13 cellular contexts compared by ENCODE assay signal in genomic region chr5:149939572-149939971, GRCh38. TPM values are rescaled to one million over a fixed set of nuclear protein-coding genes. Genes with fewer than 3 reads are reported as not detected.
DNase-seq lines count a peak whose midpoint lies in the region; ATAC-seq and TF ChIP-seq lines count a peak whose summit lies in the region.
"Had no signal": no experiment of that assay in that cellular context is flagged by ENCODE, and none has a peak within 500 bp of the region (broad histone marks: within the 10 kb centered on the region; RNA-seq: fewer than 3 reads in every experiment).

No MANE protein-coding gene starts in this region.

- H4K20me1 ChIP-seq in KMS-11 (ENCODE audit: insufficient read depth): no peaks in the 10 kb centered on the region
- H4K20me1 ChIP-seq: BLaER1 had no signal

- ATAC-seq in left colon: peak; percentile 65
- no peak for ATAC-seq in GM21381 (IDR thresholded peaks at IDR 0.05; ENCODE audit: unreplicated experiment)

- no peak overlapping the region for H3K27ac ChIP-seq in KMS-11
- H3K27ac ChIP-seq: BLaER1 had no signal

- DNase-seq in ACHN (peak; percentile 68), adipocyte (ENCODE audit: low read depth) (peak; percentile 19), left colon (no peak), DMS114 treated with DMSO at 0.1 percent for 48 hours (lab: John Stamatoyannopoulos, UW; ENCODE audit: unreplicated experiment) (no peak), T-helper 2 cell (no peak)
- no peak for DNase-seq in stimulated activated CD4-positive, alpha-beta T cell treated with anti-CD3 and anti-CD28 coated beads, Interleukin-2, amount 100 ng/mL, for 48 hours
- DNase-seq: activated CD4-positive, CD25-positive, alpha-beta regulatory T cell; activated gamma-delta T cell treated with Interleukin-2 at 50 U/mL for 16 hours; NCI-H1048; stimulated activated CD4-positive, alpha-beta T cell treated with anti-CD3 and anti-CD28 coated beads, Interleukin-12 subunit alpha, Interleukin-12 subunit beta, amount 100 ng/mL, for 4 hours had no signal

- H3K4me2 ChIP-seq in KMS-11: peak overlapping the region; percentile 37; the same call in 1 of the 2 replicates
- H3K4me2 ChIP-seq: BLaER1 had no signal

- intact Hi-C loops in left colon (cut with DNase I, micrococcal nuclease): no loop called here

- TF ChIP-seq CTCF in KMS-11 (conservative IDR thresholded peaks at IDR 0.05; ENCODE audit: low read depth, low read length): no peak

- H3K4me1 ChIP-seq in KMS-11 (ENCODE audit: low read depth, poor library complexity, severe bottlenecking): peaks cover 17% of the 10 kb centered on the region
- peaks cover 25% of the 10 kb centered on the region for H3K4me1 ChIP-seq in adipocyte (ENCODE audit: control insufficient read depth, insufficient read depth, low read length)

- H2AFZ ChIP-seq in KMS-11 (ENCODE audit: low read depth): no peak overlapping the region

- in situ Hi-C loops in ACHN (cut with HindIII; ENCODE audit: low pct_ligation_motif_present, low pct_unique_long_range_greater_than_20kb, low sequenced_read_pairs): no loop called here

- no peaks in the 10 kb centered on the region for H3K27me3 ChIP-seq in KMS-11 (ENCODE audit: insufficient read depth, low read depth)
- peaks cover 17% of the 10 kb centered on the region for H3K27me3 ChIP-seq in adipocyte (replicated peaks; ENCODE audit: control insufficient read depth, insufficient read depth, low read length)
- H3K27me3 ChIP-seq: BLaER1 had no signal

- no peaks in the 10 kb centered on the region for H3K79me2 ChIP-seq in KMS-11 (ENCODE audit: insufficient read depth, low read depth)

- H3K36me3 ChIP-seq in KMS-11 (ENCODE audit: insufficient read depth) (no peaks in the 10 kb centered on the region), adipocyte (ENCODE audit: control insufficient read depth, insufficient read depth, low read length, severe bottlenecking) (no peaks in the 10 kb centered on the region)
- H3K36me3 ChIP-seq: BLaER1 had no signal

- H3K9me3 ChIP-seq in adipocyte (ENCODE audit: control insufficient read depth, low read length): no peaks in the 10 kb centered on the region
- H3K9me3 ChIP-seq: BLaER1 had no signal

- H3K4me3 ChIP-seq in KMS-11 (IDR thresholded peaks at IDR 0.05; ENCODE audit: insufficient read depth, low read depth, low read length) (no peak overlapping the region), adipocyte (ENCODE audit: low read length) (no peak overlapping the region)
- H3K4me3 ChIP-seq: BLaER1 had no signal

- H3K9ac ChIP-seq in KMS-11: no peak overlapping the region
- H3K9ac ChIP-seq in adipocyte (ENCODE audit: low read length): no peak overlapping the region
- H3K9ac ChIP-seq: BLaER1 had no signal

RNA-seq across cellular contexts. Expression of gene PDE6A, which starts 5.0 kb away (rescaled TPM):
- 1 to 10 TPM; 4.2 to 4.7 TPM for total RNA-seq in left colon

RNA-seq across cellular contexts. Expression of gene SLC26A2, which starts 21.0 kb away (rescaled TPM):
- total RNA-seq in left colon: 1,000 to 10,000 TPM in 1 of 2 donors, 100 to 1,000 TPM in 1; 940 to 1,067 TPM

Comparison
In these comparisons a context has a peak if more than half of its experiments do, and no peak if none do; other contexts are left out.
1. DNase-seq: peak in ACHN (single experiment) and adipocyte (single experiment); none in left colon (0 of 2), stimulated activated CD4-positive, alpha-beta T cell treated with anti-CD3 and anti-CD28 coated beads, Interleukin-2, amount 100 ng/mL, for 48 hours (0 of 2), DMS114 treated with DMSO at 0.1 percent for 48 hours (single experiment) and T-helper 2 cell (0 of 5).